19 cellular contexts compared by ENCODE assay signal in genomic region chr20:41082306-41082705, GRCh38.
"Had no signal": no experiment of that assay in that cellular context is flagged by ENCODE, and none has a peak within 500 bp of the region (broad histone marks: within the 10 kb centered on the region; RNA-seq: fewer than 3 reads in every experiment).

No MANE protein-coding gene starts in this region.

- H3K4me1 ChIP-seq: uterus had no signal

- H3K27me3 ChIP-seq: heart left ventricle, right lobe of liver, tibial artery, upper lobe of left lung, uterus had no signal

- H3K27ac ChIP-seq: parathyroid adenoma, prostate gland, right lobe of liver, tibial artery, uterus had no signal

- H3K27ac Mint-ChIP-seq: stimulated activated naive CD8-positive, alpha-beta T cell treated with anti-CD3 and anti-CD28 coated beads, Interleukin-15, Interleukin-2, amounts not matched to agents 100 ng/mL and 50 ng/mL, for 24 hours had no signal

- H3K4me3 ChIP-seq: heart left ventricle, lung, prostate gland, right lobe of liver, tibial artery, upper lobe of left lung, uterus had no signal

- ATAC-seq: heart left ventricle; left colon; left ventricle myocardium superior; right lobe of liver; stimulated activated memory B cell treated with anti-CD40 and anti-IgM and Interleukin-4, amounts not matched to agents 10 μg/mL and 1 μg/mL and 100 μg/mL, for 72 hours had no signal

- H3K4me3 Mint-ChIP-seq: naive B cell; nephron progenitor cell; stimulated activated memory B cell treated with anti-CD40 and anti-IgM and Interleukin-4, amounts not matched to agents 10 μg/mL and 1 μg/mL and 100 μg/mL, for 72 hours; stimulated activated naive CD8-positive, alpha-beta T cell treated with anti-CD3 and anti-CD28 coated beads, Interleukin-15, Interleukin-2, amounts not matched to agents 100 ng/mL and 50 ng/mL, for 24 hours had no signal

- DNase-seq: effector CD4-positive, alpha-beta T cell; foreskin melanocyte; heart left ventricle; hippocampal formation; left colon; left ventricle myocardium superior; mesenchymal stem cell; naive B cell; nephron progenitor cell; right lobe of liver; stimulated activated CD4-positive, alpha-beta T cell treated with anti-CD3 and anti-CD28 coated beads, Interleukin-4, amount 100 ng/mL, for 24 hours; tibial artery; upper lobe of left lung; uterus had no signal

- H3K36me3 ChIP-seq: uterus had no signal

- H3K9me3 ChIP-seq: heart left ventricle, prostate gland, right lobe of liver, tibial artery, upper lobe of left lung, uterus had no signal

- H3K9me3 Mint-ChIP-seq: naive B cell; nephron progenitor cell; stimulated activated memory B cell treated with anti-CD40 and anti-IgM and Interleukin-4, amounts not matched to agents 10 μg/mL and 1 μg/mL and 100 μg/mL, for 72 hours; stimulated activated naive CD8-positive, alpha-beta T cell treated with anti-CD3 and anti-CD28 coated beads, Interleukin-15, Interleukin-2, amounts not matched to agents 100 ng/mL and 50 ng/mL, for 24 hours had no signal

- H3K27me3 Mint-ChIP-seq: naive B cell; stimulated activated memory B cell treated with anti-CD40 and anti-IgM and Interleukin-4, amounts not matched to agents 10 μg/mL and 1 μg/mL and 100 μg/mL, for 72 hours; stimulated activated naive CD8-positive, alpha-beta T cell treated with anti-CD3 and anti-CD28 coated beads, Interleukin-15, Interleukin-2, amounts not matched to agents 100 ng/mL and 50 ng/mL, for 24 hours had no signal
